ENCODE assay signal across 14 cellular contexts in the genomic region with DNA sequence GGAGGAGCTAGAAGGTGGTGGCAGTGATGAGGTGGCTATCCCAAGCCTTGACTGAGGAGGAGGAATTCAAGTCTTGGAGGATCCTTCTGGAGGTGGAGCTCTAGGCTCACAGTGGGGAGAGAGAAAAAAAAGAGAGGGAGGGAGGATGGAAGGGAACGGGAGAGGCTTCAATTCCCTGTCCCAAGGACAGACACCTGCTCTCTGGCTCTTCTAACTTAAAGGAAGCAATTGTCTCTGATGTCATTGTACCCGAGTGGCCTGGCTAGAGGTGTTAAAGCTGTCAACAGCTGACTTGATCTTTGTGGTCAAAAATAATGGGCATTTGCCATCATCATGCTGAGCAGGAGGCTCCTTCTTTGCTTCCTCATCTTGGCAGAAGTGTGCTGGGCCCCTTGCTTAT. TPM values are rescaled to one million over a fixed set of nuclear protein-coding genes. Genes with fewer than 3 reads are reported as not detected.
DNase-seq lines count a peak whose midpoint lies in the region; ATAC-seq and TF ChIP-seq lines count a peak whose summit lies in the region.
"Had no signal": no experiment of that assay in that cellular context is flagged by ENCODE, and none has a peak within 500 bp of the region (broad histone marks: within the 10 kb centered on the region; RNA-seq: fewer than 3 reads in every experiment).

No MANE protein-coding gene starts in this region.

- no peak for ATAC-seq in gastroesophageal sphincter

- WGBS in gastroesophageal sphincter (ENCODE audit: low coverage in 1 of 2), 2 donors, result 39 to 60% methylated on average over 1 to 2 of the region's 2 CpGs
- WGBS in transverse colon (ENCODE audit: low coverage in 1 of 2), 2 donors, result 34% methylated on average over 2 of the region's 2 CpGs; no CpG with 5 or more reads in 1 of the 2 donors

- H3K4me1 ChIP-seq in left ventricle myocardium inferior, result peaks cover 95% of the 10 kb centered on the region
- H3K4me1 ChIP-seq in SJCRH30, result peaks cover 9% of the 10 kb centered on the region
- H3K4me1 ChIP-seq in gastroesophageal sphincter, result peaks cover 11 to 86% (median 43%) of the 10 kb centered on the region in 3 donors
- peaks cover 19 to 63% (median 38%) of the 10 kb centered on the region in 4 donors for H3K4me1 ChIP-seq in transverse colon

- H3K36me3 ChIP-seq in left ventricle myocardium inferior (no peaks in the 10 kb centered on the region), SJCRH30 (no peaks in the 10 kb centered on the region), gastroesophageal sphincter (no peaks in the 10 kb centered on the region), transverse colon (no peaks in the 10 kb centered on the region)

- peak overlapping the region; percentile 96 for H3K27ac ChIP-seq in left ventricle myocardium inferior (replicated peaks)
- H3K27ac ChIP-seq in SJCRH30, result no peak overlapping the region
- H3K27ac ChIP-seq in gastroesophageal sphincter, result peak overlapping the region; percentile 0 to 99 (median 81)
- peak overlapping the region in 3 of 4 donors; percentile 14 to 91 (median 35) for H3K27ac ChIP-seq in transverse colon

- no peak overlapping the region for H3K4me3 ChIP-seq in left ventricle myocardium inferior
- no peak overlapping the region for H3K4me3 ChIP-seq in SJCRH30
- no peak overlapping the region for H3K4me3 ChIP-seq in gastroesophageal sphincter
- H3K4me3 ChIP-seq in transverse colon, result no peak overlapping the region
- H3K4me3 ChIP-seq: smooth muscle cell had no signal

- no peak for TF ChIP-seq POLR2A in gastroesophageal sphincter (IDR thresholded peaks at IDR 0.05)
- TF ChIP-seq POLR2A in transverse colon (IDR thresholded peaks at IDR 0.05), result no peak

- H3K27me3 ChIP-seq in left ventricle myocardium inferior (ENCODE audit: low read depth) (no peaks in the 10 kb centered on the region), SJCRH30 (no peaks in the 10 kb centered on the region), gastroesophageal sphincter (no peaks in the 10 kb centered on the region), transverse colon (no peaks in the 10 kb centered on the region)

- in situ Hi-C loops in transverse colon (cut with MboI; ENCODE audit: low pct_ligation_motif_present in 1 of 4, low pct_unique_long_range_greater_than_20kb in 1 of 4, low sequenced_read_pairs in 3 of 4) (loop anchor here in 1 of 4 donors (5.0 kb wide), 1 partner anchor 73 kb away; no protein-coding TSS in a partner anchor), GM13977 (cut with MboI; ENCODE audit: low pct_unique_long_range_greater_than_20kb, low sequenced_read_pairs, unreplicated experiment) (no loop called here)

- intact Hi-C loops in left ventricle myocardium inferior (cut with micrococcal nuclease) (no loop called here), cardiac septum (cut with DNase I) (no loop called here), transverse colon (cut with DNase I; ENCODE audit: low total_unique reads) (loop anchor here (10.0 kb wide), 1 partner anchor 279 kb away; the partner anchor contains the start of gene DUSP5)

- H3K9me3 ChIP-seq in left ventricle myocardium inferior (replicated peaks) (no peaks in the 10 kb centered on the region), SJCRH30 (replicated peaks) (no peaks in the 10 kb centered on the region), gastroesophageal sphincter (no peaks in the 10 kb centered on the region), transverse colon (no peaks in the 10 kb centered on the region)

- DNase-seq in left ventricle myocardium inferior (no peak), cardiac septum (ENCODE audit: low spot score) (no peak), SJCRH30 (peak; percentile 25 to 61), transverse colon (no peak), GM13977 (ENCODE audit: low spot score) (no peak), NCI-H2196 treated with DMSO at 0.1 percent for 48 hours (lab: John Stamatoyannopoulos, UW; ENCODE audit: unreplicated experiment) (no peak), C1 segment of cervical spinal cord (lab: John Stamatoyannopoulos, UW) (no peak)
- DNase-seq: activated CD4-positive, alpha-beta T cell treated with anti-CD3 and anti-CD28 coated beads, Interleukin-2, amount 50 U/mL, for 48 hours; DMS153; NCI-H1092 treated with DMSO at 0.1 percent for 48 hours; NCI-H510A; substantia nigra had no signal

- TF ChIP-seq EP300 in gastroesophageal sphincter (IDR thresholded peaks at IDR 0.05) (no peak), transverse colon (IDR thresholded peaks at IDR 0.05; ENCODE audit: low read depth) (no peak)

- TF ChIP-seq CTCF in left ventricle myocardium inferior (IDR thresholded peaks at IDR 0.05; ENCODE audit: borderline replicate concordance) (no peak), gastroesophageal sphincter (IDR thresholded peaks at IDR 0.05) (no peak), transverse colon (IDR thresholded peaks at IDR 0.05) (no peak), GM13977 (IDR thresholded peaks at IDR 0.05; ENCODE audit: extremely low read depth, insufficient read depth, missing control alignments) (no peak)

RNA-seq across cellular contexts. Expression of gene MXI1, which starts 8.3 kb away (rescaled TPM):
- total RNA-seq in left ventricle myocardium inferior, result 60.0 TPM
- 59.2 TPM for total RNA-seq in cardiac septum
- 12.4 and 13.0 TPM in 2 replicates for total RNA-seq in SJCRH30 (2014; rRNA removed; shearing (Covaris generic))
- total RNA-seq in gastroesophageal sphincter, result 100 to 1,000 TPM; 103 to 279 (median 218) TPM
- total RNA-seq in transverse colon, result 10 to 100 TPM; 44.8 to 96.5 (median 65.3) TPM

Comparison
In these comparisons a context has a peak if more than half of its experiments do, and no peak if none do; other contexts are left out.
1. DNase-seq: peak in SJCRH30 (2 of 2); none in left ventricle myocardium inferior (single experiment), cardiac septum (single experiment), transverse colon (single experiment), GM13977 (single experiment), NCI-H2196 treated with DMSO at 0.1 percent for 48 hours (single experiment) and C1 segment of cervical spinal cord (0 of 14).